1 cellular context compared by ENCODE assay signal in genomic region chr11:68037481-68038225, GRCh38.
TF ChIP-seq lines count a peak whose summit lies in the region.

No MANE protein-coding gene starts in this region.

TF ChIP-seq in GM23338, 12 proteins besides CTCF, POLR2A, EP300 and RAD21 (continued from another document):
- TF ChIP-seq REST (IDR thresholded peaks at IDR 0.05; ENCODE audit: unreplicated experiment) = no peak
